8 cellular contexts compared by ENCODE assay signal in genomic region chr1:224113918-224114786, GRCh38. TPM values are rescaled to one million over a fixed set of nuclear protein-coding genes. Genes with fewer than 3 reads are reported as not detected.
DNase-seq lines count a peak whose midpoint lies in the region; ATAC-seq and TF ChIP-seq lines count a peak whose summit lies in the region.

Gene FBXO28 (plus strand): TSS chr1:224114111. CDS start chr1:224114130, 19 bp downstream.

- peak; percentile 99 for ATAC-seq in GM19043 (IDR thresholded peaks at IDR 0.05; ENCODE audit: low read depth, unreplicated experiment)
- peak; percentile 93 for ATAC-seq in HG03378 (IDR thresholded peaks at IDR 0.05; ENCODE audit: unreplicated experiment)

- peak within 1 kb of the TSS; percentile 90 for H3K4me3 ChIP-seq in AG10803 (ENCODE audit: low read length)

- DNase-seq in AG10803 (ENCODE audit: low read depth): peak; percentile 91
- DNase-seq in NCI-H460 (ENCODE audit: extremely low read depth, low read depth): peak; percentile 96
- peak; percentile 91 for DNase-seq in activated CD4-positive, CD25-positive, alpha-beta regulatory T cell treated with anti-CD3 and anti-CD28 coated beads, Interleukin-2, amount 50 U/mL, for 72 hours
- peak; percentile 94 to 97 for DNase-seq in cerebellar nuclear complex (lab: John Stamatoyannopoulos, UW)
- DNase-seq in islet precursor cell: peak; percentile 97
- peak; percentile 91 to 93 (median 93) for DNase-seq in stimulated activated CD4-positive, alpha-beta T cell treated with anti-CD3 and anti-CD28 coated beads, Interleukin-12 subunit alpha, Interleukin-12 subunit beta, amount 100 ng/mL, for 48 hours (ENCODE audit: low read depth in 2 of 3, low spot score in 1 of 3)

- TF ChIP-seq CTCF in AG10803 (conservative IDR thresholded peaks at IDR 0.05; ENCODE audit: low read length): no peak

RNA-seq across cellular contexts. Expression of gene FBXO28, which starts in this region (rescaled TPM):
- total RNA-seq in NCI-H460 (2014; rRNA removed; shearing (Covaris generic)): 58.8 and 64.1 TPM in 2 replicates
- polyA plus RNA-seq in NCI-H460 (2014; cell fraction: nucleus; rRNA removed): 18.9 and 24.9 TPM in 2 replicates

Comparison
In these comparisons a context has a peak if more than half of its experiments do, and no peak if none do; other contexts are left out.
1. Peak in every context shown above with its lines: DNase-seq, ATAC-seq and H3K4me3 ChIP-seq.